Comparison of ENCODE assay signal across 1 cellular context in genomic region chr5:96633820-96634219, GRCh38.
TF ChIP-seq lines count a peak whose summit lies in the region.

No MANE protein-coding gene starts in this region.

TF ChIP-seq in endothelial cell of umbilical vein, 7 proteins besides CTCF, POLR2A, EP300 and RAD21:
- TF ChIP-seq MYC (IDR thresholded peaks at IDR 0.05; ENCODE audit: low read depth, low read length) (no peak), FOS (IDR thresholded peaks at IDR 0.05; ENCODE audit: borderline replicate concordance, insufficient read depth, low read length) (peak; percentile 50)
TF ChIP-seq in endothelial cell of umbilical vein: peak in this region for 1.
